In the genomic region with DNA sequence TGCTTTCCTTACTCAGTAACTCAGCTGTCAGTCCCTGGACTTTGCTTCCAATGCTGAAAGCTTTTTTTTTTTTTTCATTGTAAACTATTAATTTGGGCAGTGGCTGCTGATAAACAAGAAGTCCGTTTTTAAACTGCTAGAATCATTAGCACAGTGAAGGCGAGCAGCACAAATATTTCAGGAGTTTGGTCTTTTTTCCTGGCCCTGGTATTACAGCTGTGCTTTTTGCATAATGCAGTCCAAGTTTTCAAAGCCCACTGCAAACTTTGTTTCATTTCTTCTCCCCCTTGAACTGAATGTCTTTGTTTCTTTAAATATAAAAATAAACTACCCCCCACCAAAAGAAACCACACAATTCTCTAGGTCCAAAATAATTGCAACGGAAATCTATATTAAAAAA, we compare ENCODE assay signal across 19 cellular contexts. TPM values are rescaled to one million over a fixed set of nuclear protein-coding genes. Genes with fewer than 3 reads are reported as not detected.
DNase-seq lines count a peak whose midpoint lies in the region; ATAC-seq and TF ChIP-seq lines count a peak whose summit lies in the region.
"Had no signal": no experiment of that assay in that cellular context is flagged by ENCODE, and none has a peak within 500 bp of the region (broad histone marks: within the 10 kb centered on the region; RNA-seq: fewer than 3 reads in every experiment).

No MANE protein-coding gene starts in this region.

- ATAC-seq in activated CD4-positive, CD25-positive, alpha-beta regulatory T cell treated with anti-CD3 and anti-CD28 coated beads, Interleukin-2, amount 50 U/mL, for 24 hours: no peak
- ATAC-seq: foreskin keratinocyte had no signal

- H3K27me3 ChIP-seq in MG63: no peaks in the 10 kb centered on the region
- no peaks in the 10 kb centered on the region for H3K27me3 ChIP-seq in osteoblast (ENCODE audit: insufficient read depth, low read length)
- peaks cover 5% of the 10 kb centered on the region for H3K27me3 ChIP-seq in BE2C

- H2AFZ ChIP-seq in osteoblast (ENCODE audit: low read length): peak overlapping the region; percentile 59

- H3K36me3 ChIP-seq in MG63 (no peaks in the 10 kb centered on the region; the same call in 1 of the 2 replicates), osteoblast (ENCODE audit: insufficient read depth, low read length) (no peaks in the 10 kb centered on the region), BE2C (no peaks in the 10 kb centered on the region)

- TF ChIP-seq CTCF in AG09309 (IDR thresholded peaks at IDR 0.05; ENCODE audit: control insufficient read depth, insufficient read depth, low read depth, low read length, missing control alignments) (no peak), epithelial cell of proximal tubule (conservative IDR thresholded peaks at IDR 0.05; ENCODE audit: low read depth, low read length) (no peak), osteoblast (IDR thresholded peaks at IDR 0.05; ENCODE audit: extremely low read depth, low read depth, low read length) (no peak), BE2C (IDR thresholded peaks at IDR 0.05; ENCODE audit: low read depth, low read length) (no peak)

- peak overlapping the region; percentile 99 for H3K27ac ChIP-seq in osteoblast (ENCODE audit: low read depth, low read length)
- H3K27ac ChIP-seq: foreskin keratinocyte had no signal

- peaks cover 50% of the 10 kb centered on the region for H3K79me2 ChIP-seq in osteoblast (ENCODE audit: insufficient read depth, low read length)

- H3K9me3 ChIP-seq in MG63 (no peaks in the 10 kb centered on the region), osteoblast (ENCODE audit: low read depth, low read length) (no peaks in the 10 kb centered on the region), BE2C (no peaks in the 10 kb centered on the region)

- peaks cover 73% of the 10 kb centered on the region for H3K4me1 ChIP-seq in osteoblast (ENCODE audit: insufficient read depth, low read length)
- H3K4me1 ChIP-seq in BE2C: no peaks in the 10 kb centered on the region
- H3K4me1 ChIP-seq: foreskin keratinocyte had no signal

- H3K4me2 ChIP-seq in osteoblast (ENCODE audit: insufficient read depth, low read length): peak overlapping the region; percentile 84

- DNase-seq in AG09309 (ENCODE audit: low read depth) (no peak), MG63 (no peak), epithelial cell of proximal tubule (ENCODE audit: low read depth) (no peak), osteoblast (ENCODE audit: insufficient read length, low spot score, missing footprints) (peak; percentile 25), BE2C (no peak), amygdala (lab: John Stamatoyannopoulos, UW) (no peak), NCI-H1417 treated with DMSO at 0.1 percent for 48 hours (lab: John Stamatoyannopoulos, UW) (no peak)
- DNase-seq: activated CD4-positive, alpha-beta T cell treated with anti-CD3 and anti-CD28 coated beads, Interleukin-2, amount 50 U/mL, for 1 hour; activated CD8-positive, alpha-beta memory T cell treated with anti-CD3 and anti-CD28 coated beads, Interleukin-2, amount 50 U/mL, for 4 hours; activated naive CD8-positive, alpha-beta T cell treated with anti-CD3 and anti-CD28 coated beads for 36 hours; DMS79; hippocampal formation; NCI-H1417; NCI-H524 treated with DMSO at 0.1 percent for 48 hours; stimulated activated CD4-positive, alpha-beta T cell treated with anti-CD3 and anti-CD28 coated beads, Interleukin-2, amount 100 ng/mL, for 24 hours; stimulated activated naive CD4-positive, alpha-beta T cell had no signal

- H3K4me3 ChIP-seq in AG09309 (ENCODE audit: control insufficient read depth, low read depth, low read length): peak overlapping the region; percentile 30
- peak overlapping the region; percentile 22 for H3K4me3 ChIP-seq in MG63
- peak overlapping the region; percentile 41 for H3K4me3 ChIP-seq in epithelial cell of proximal tubule (ENCODE audit: low read depth, low read length)
- peak overlapping the region; percentile 62 for H3K4me3 ChIP-seq in osteoblast (ENCODE audit: insufficient read depth, low read length)
- H3K4me3 ChIP-seq in BE2C (ENCODE audit: low read depth, low read length): no peak overlapping the region

- no peaks in the 10 kb centered on the region for H4K20me1 ChIP-seq in osteoblast (ENCODE audit: insufficient read depth, low read length)

RNA-seq across cellular contexts. Expression of a gene that starts 6.6 kb away (rescaled TPM):
- 1.4 TPM in 1 of 2 replicates, not detected in the other for total RNA-seq in MG63 (2014; rRNA removed; shearing (Covaris generic); ENCODE audit: low replicate concordance)
- total RNA-seq in epithelial cell of proximal tubule (2.5 and 2.7 TPM in 2 replicates), osteoblast (2.4 and 2.9 TPM in 2 replicates)
- polyA plus RNA-seq in BE2C (2012; ENCODE audit: insufficient read depth, insufficient read length, low read depth): 0.42 TPM
- total RNA-seq: activated T-helper 2 cell treated with anti-CD3 and anti-CD28 coated beads, Interferon-gamma antibody, Interleukin-2, Interleukin-4, amounts not matched to agents 10 μg/mL and 5 μg/mL and 100 μg/mL, durations not matched to agents 14 hours and 24 hours and 36 hours; foreskin keratinocyte had no signal
- polyA plus RNA-seq: foreskin keratinocyte had no signal
